ENCODE assay signal across 17 cellular contexts in genomic region chr6:14417377-14417776, GRCh38.
A peak's percentile ranks its signal among the peaks of the same experiment; 100 is the strongest.
DNase-seq lines count a peak whose midpoint lies in the region; ATAC-seq, FAIRE-seq and TF ChIP-seq lines count a peak whose summit lies in the region.
"Had no signal": no experiment of that assay in that cellular context is flagged by ENCODE, and none has a peak within 500 bp of the region (broad histone marks: within the 10 kb centered on the region; RNA-seq: fewer than 3 reads in every experiment).

No MANE protein-coding gene starts in this region.

- no peak overlapping the region for H4K5ac ChIP-seq in H1 (ENCODE audit: insufficient read length, low read depth, low read length)

- H4K8ac ChIP-seq in H1 (ENCODE audit: extremely low read depth, insufficient read depth, low read length) = no peak overlapping the region

- DNase-seq in ELR (ENCODE audit: low read depth) = peak; percentile 14
- DNase-seq in M059J (ENCODE audit: low read depth) = peak; percentile 25
- no peak for DNase-seq in H1 (ENCODE audit: low read depth in 1 of 2, low spot score in 2 of 2)
- no peak for DNase-seq in mucosa of descending colon
- DNase-seq in left cardiac atrium = no peak
- DNase-seq in NCI-H1436 (lab: John Stamatoyannopoulos, UW) = no peak
- no peak for DNase-seq in tibial artery
- DNase-seq: ACHN; CD4-positive, alpha-beta T cell; DMS79; GM23248; Karpas-422; NCI-H1417; NCI-H2081 treated with DMSO at 0.1 percent for 48 hours; NCI-H524; RPMI8226 had no signal

- no peaks in the 10 kb centered on the region for H3K79me1 ChIP-seq in H1 (ENCODE audit: low read depth, low read length)

- H3K14ac ChIP-seq in H1 (ENCODE audit: insufficient read length) = no peak overlapping the region

- H2BK20ac ChIP-seq in H1 (ENCODE audit: low read length) = no peak overlapping the region

- H3K23ac ChIP-seq in H1 (ENCODE audit: insufficient read length) = no peak overlapping the region

- H3K79me2 ChIP-seq in H1 (ENCODE audit: control insufficient read depth in 1 of 2, insufficient read depth in 2 of 2, low read length in 2 of 2) = no peaks in the 10 kb centered on the region

- ATAC-seq in mucosa of descending colon (peak; percentile 81), left cardiac atrium (no peak)

- no peak overlapping the region; the same call in 1 of the 2 replicates for H2BK15ac ChIP-seq in H1 (ENCODE audit: low read length)

- no peak overlapping the region for H3K18ac ChIP-seq in H1 (ENCODE audit: extremely low read depth, low read length)

- H4K20me1 ChIP-seq in H1 (replicated peaks in 1 of 2; ENCODE audit: control insufficient read depth in 1 of 2, insufficient read depth in 2 of 2, low read length in 2 of 2) = no peaks in the 10 kb centered on the region

- H3K9me3 ChIP-seq in H1 (ENCODE audit: insufficient read depth in 2 of 2, low read depth in 1 of 2, low read length in 1 of 2) (no peaks in the 10 kb centered on the region), mucosa of descending colon (no peaks in the 10 kb centered on the region), tibial artery (no peaks in the 10 kb centered on the region)
- H3K9me3 ChIP-seq: SJSA1 had no signal

- H3K4me1 ChIP-seq in H1 (replicated peaks in 1 of 4; ENCODE audit: control insufficient read depth in 3 of 4, insufficient read depth in 4 of 4, low read length in 3 of 4) (peaks cover 0 to 6% (median 0%) of the 10 kb centered on the region in 4 experiments; a peak in 1 of 7 replicates), mucosa of descending colon (ENCODE audit: low read depth) (no peaks in the 10 kb centered on the region), tibial artery (no peaks in the 10 kb centered on the region)
- H3K4me1 ChIP-seq: SJSA1 had no signal

- FAIRE-seq in H1 (lab: Jason Lieb, UNC) = no peak

- H3K27ac ChIP-seq in H1 (ENCODE audit: low read depth, low read length) (no peak overlapping the region), tibial artery (no peak overlapping the region)
- H3K27ac ChIP-seq: GM23248, SJSA1 had no signal

- TF ChIP-seq EP300 in H1 (IDR thresholded peaks at IDR 0.05; ENCODE audit: borderline replicate concordance in 1 of 2, low read depth in 2 of 2, low read length in 2 of 2) = no peak

- no peak overlapping the region; the same call in 1 of the 2 replicates for H2BK5ac ChIP-seq in H1 (ENCODE audit: low read depth, low read length)

- TF ChIP-seq CTCF in H1 (IDR thresholded peaks at IDR 0.05; ENCODE audit: control extremely low read depth in 1 of 3, insufficient read depth in 1 of 3, low read depth in 1 of 3, low read length in 3 of 3) (no peak), mucosa of descending colon (IDR thresholded peaks at IDR 0.05) (no peak), tibial artery (IDR thresholded peaks at IDR 0.05) (no peak)

- H3K4me2 ChIP-seq in H1 (ENCODE audit: insufficient read depth in 1 of 2, low read depth in 2 of 2, low read length in 2 of 2) = no peak overlapping the region

- H3K4ac ChIP-seq in H1 (replicated peaks; ENCODE audit: insufficient read length, low read depth, low read length) = no peak overlapping the region

- CTCF ChIA-PET in H1 (lab: Charles Lee; ENCODE audit: partially characterized antibody) = interaction anchor here (0.6 to 1.0 kb wide), 3 partner anchors 20 to 996 kb away, joined by 3 read pairs; no protein-coding TSS in a partner anchor

- 0 out of 2 replicates have a peak overlapping the region, but pooled peaks have one; percentile 17 for H2AK5ac ChIP-seq in H1 (ENCODE audit: low read depth, low read length)

- 63% methylated on average over 2 of the region's 2 CpGs; no CpG with 5 or more reads in 1 of the 2 experiments for WGBS in H1 (ENCODE audit: extremely low coverage in 1 of 2, insufficient coverage in 1 of 2, insufficient read length in 1 of 2, insufficient replicate concordance in 2 of 2, low coverage in 1 of 2, low lambda C conversion rate in 2 of 2, missing lambda C conversion rate in 1 of 2), 2 experiments

- no peak for TF ChIP-seq RAD21 in H1 (IDR thresholded peaks at IDR 0.05 in 1 of 2, conservative IDR thresholded peaks at IDR 0.05 in 1 of 2; ENCODE audit: low read depth in 2 of 2, low read length in 2 of 2)

- no peaks in the 10 kb centered on the region for H3K27me3 ChIP-seq in H1 (replicated peaks in 1 of 4; ENCODE audit: control insufficient read depth in 3 of 4, extremely low read depth in 1 of 4, insufficient read depth in 3 of 4, low read length in 3 of 4)
- no peaks in the 10 kb centered on the region for H3K27me3 ChIP-seq in tibial artery
- H3K27me3 ChIP-seq: SJSA1 had no signal

- POLR2A ChIA-PET in H1 (lab: Charles Lee; ENCODE audit: partially characterized antibody) = no interaction called here

- no peak for TF ChIP-seq POLR2A in H1 (IDR thresholded peaks at IDR 0.05; ENCODE audit: control extremely low read depth in 1 of 2, low read depth in 2 of 2, low read length in 2 of 2)

- intact Hi-C loops in mucosa of descending colon (cut with DNase I, micrococcal nuclease) (no loop called here), left cardiac atrium (cut with DNase I) (no loop called here), tibial artery (cut with DNase I; ENCODE audit: low total_unique reads) (no loop called here)

- H3K9ac ChIP-seq in H1 (replicated peaks in 1 of 4; ENCODE audit: extremely low read depth in 1 of 4, low read depth in 3 of 4, low read length in 3 of 4) = no peak overlapping the region
- H3K9ac ChIP-seq: GM23248 had no signal

- peak overlapping the region; percentile 63; the same call in 1 of the 2 replicates for H2AFZ ChIP-seq in H1 (ENCODE audit: low read length)
- H2AFZ ChIP-seq: GM23248 had no signal

- H2BK120ac ChIP-seq in H1 (replicated peaks; ENCODE audit: low read depth, low read length) = no peak overlapping the region

- no peaks in the 10 kb centered on the region for H3K23me2 ChIP-seq in H1 (ENCODE audit: low read depth, low read length)

- no peak overlapping the region for H3K56ac ChIP-seq in H1 (replicated peaks; ENCODE audit: insufficient read length, low read depth, low read length)

- no peak overlapping the region for H3K4me3 ChIP-seq in H1 (ENCODE audit: extremely low read depth in 1 of 4, insufficient read depth in 2 of 4, low read depth in 3 of 4, low read length in 4 of 4)
- no peak overlapping the region for H3K4me3 ChIP-seq in mucosa of descending colon
- H3K4me3 ChIP-seq in tibial artery = no peak overlapping the region
- H3K4me3 ChIP-seq: GM23248, SJSA1 had no signal

- H4K91ac ChIP-seq in H1 (replicated peaks; ENCODE audit: insufficient read length, low read length) = no peak overlapping the region

- H3K36me3 ChIP-seq in H1 (ENCODE audit: control insufficient read depth in 2 of 4, insufficient read depth in 4 of 4, low read length in 3 of 4) (no peaks in the 10 kb centered on the region), mucosa of descending colon (ENCODE audit: low read depth) (no peaks in the 10 kb centered on the region), tibial artery (no peaks in the 10 kb centered on the region)
- H3K36me3 ChIP-seq: SJSA1 had no signal

- peak overlapping the region; percentile 52; the same call in 1 of the 2 replicates for H2BK12ac ChIP-seq in H1 (ENCODE audit: low read depth, low read length)

TF ChIP-seq in H1, 55 proteins besides CTCF, POLR2A, EP300 and RAD21:
- no peak for TF ChIP-seq RFX5 (IDR thresholded peaks at IDR 0.05; ENCODE audit: borderline replicate concordance, low read depth, low read length)
- TF ChIP-seq FOSL1 (IDR thresholded peaks at IDR 0.05; ENCODE audit: insufficient read depth, low read depth, low read length) = no peak
- TF ChIP-seq HDAC6 (IDR thresholded peaks at IDR 0.05; ENCODE audit: low read depth, low read length) = no peak
- TF ChIP-seq ATF2 (IDR thresholded peaks at IDR 0.05; ENCODE audit: low read length) = no peak
- TF ChIP-seq SP1 (IDR thresholded peaks at IDR 0.05; ENCODE audit: low read depth, low read length) = no peak

Comparison
In these comparisons a context has a peak if more than half of its experiments do, and no peak if none do; other contexts are left out.
1. DNase-seq: peak in ELR (single experiment) and M059J (single experiment); none in H1 (0 of 2), mucosa of descending colon (0 of 3), left cardiac atrium (single experiment), NCI-H1436 (single experiment) and tibial artery (0 of 2).